ENCODE assay signal across 8 cellular contexts in genomic region chr19:6100284-6100915, GRCh38. TPM values are rescaled to one million over a fixed set of nuclear protein-coding genes. Genes with fewer than 3 reads are reported as not detected.
DNase-seq lines count a peak whose midpoint lies in the region; ATAC-seq and TF ChIP-seq lines count a peak whose summit lies in the region.

No MANE protein-coding gene starts in this region.

- CTCF ChIA-PET in MCF 10A (lab: Yijun Ruan, JAX) (no interaction called here), mammary epithelial cell (lab: Charles Lee; ENCODE audit: low non-redundant PET) (no interaction called here)
- CTCF ChIA-PET in activated naive CD4-positive, alpha-beta T cell treated with anti-CD3 and anti-CD28 coated beads, Interleukin-2, amount 10 ng/mL, durations not matched to agents 7 days and 5 days (lab: Charles Lee): interaction anchor here (1.2 kb wide), 1 partner anchor 26 kb away, joined by 4 read pairs; no protein-coding TSS in a partner anchor

- in situ Hi-C loops in mammary epithelial cell (cut with MboI; ENCODE audit: low sequenced_read_pairs in 2 of 2): no loop called here

- peaks cover 55% of the 10 kb centered on the region for H3K4me1 Mint-ChIP-seq in MCF 10A (ENCODE audit: insufficient read depth, unreplicated experiment)
- peaks cover 14% of the 10 kb centered on the region for H3K4me1 Mint-ChIP-seq in activated naive CD4-positive, alpha-beta T cell treated with anti-CD3 and anti-CD28 coated beads, Interleukin-2, amount 10 ng/mL, durations not matched to agents 7 days and 5 days

- no peak for ATAC-seq in GM21825 (IDR thresholded peaks at IDR 0.05; ENCODE audit: unreplicated experiment)
- no peak for ATAC-seq in HG02763 (IDR thresholded peaks at IDR 0.05; ENCODE audit: unreplicated experiment)

- peaks cover 13% of the 10 kb centered on the region for H3K79me1 ChIP-seq in mesenchymal stem cell (replicated peaks; ENCODE audit: low read length, poor library complexity, severe bottlenecking)

- H3K4me3 Mint-ChIP-seq in MCF 10A (ENCODE audit: unreplicated experiment): no peak overlapping the region
- H3K4me3 Mint-ChIP-seq in activated naive CD4-positive, alpha-beta T cell treated with anti-CD3 and anti-CD28 coated beads, Interleukin-2, amount 10 ng/mL, durations not matched to agents 7 days and 5 days: peak overlapping the region; percentile 60

- peaks cover 67% of the 10 kb centered on the region for H3K79me2 ChIP-seq in mammary epithelial cell (ENCODE audit: insufficient read depth, low read length)

- H3K4me1 ChIP-seq in mammary epithelial cell (ENCODE audit: insufficient read depth, low read length) (peaks cover 40% of the 10 kb centered on the region), mesenchymal stem cell (ENCODE audit: control insufficient read depth, insufficient read depth, low read depth, low read length) (peaks cover 4% of the 10 kb centered on the region)

- no peak overlapping the region for H3K9ac ChIP-seq in mammary epithelial cell (ENCODE audit: insufficient read depth, low read length)
- H3K9ac ChIP-seq in mesenchymal stem cell (ENCODE audit: low read length): no peak overlapping the region

- H3K36me3 Mint-ChIP-seq in MCF 10A (ENCODE audit: insufficient read depth, unreplicated experiment): peaks cover 5% of the 10 kb centered on the region
- H3K36me3 Mint-ChIP-seq in activated naive CD4-positive, alpha-beta T cell treated with anti-CD3 and anti-CD28 coated beads, Interleukin-2, amount 10 ng/mL, durations not matched to agents 7 days and 5 days: peaks cover 7% of the 10 kb centered on the region

- no peak overlapping the region for H3K4me2 ChIP-seq in mammary epithelial cell (ENCODE audit: insufficient read depth, low read depth, low read length)
- H3K4me2 ChIP-seq in mesenchymal stem cell (ENCODE audit: low read length, poor library complexity, severe bottlenecking): no peak overlapping the region

- H2BK120ac ChIP-seq in mesenchymal stem cell (ENCODE audit: low read depth, low read length): peak overlapping the region; percentile 49

- peak overlapping the region; percentile 97 for H4K8ac ChIP-seq in mesenchymal stem cell (ENCODE audit: low read length)

- H2AK5ac ChIP-seq in mesenchymal stem cell (ENCODE audit: low read length, severe bottlenecking): no peak overlapping the region

- peak overlapping the region; percentile 7 for H2BK15ac ChIP-seq in mesenchymal stem cell (ENCODE audit: low read depth, poor library complexity, severe bottlenecking)

- TF ChIP-seq CTCF in MCF 10A (IDR thresholded peaks at IDR 0.05; ENCODE audit: unreplicated experiment) (no peak), mammary epithelial cell (conservative IDR thresholded peaks at IDR 0.05 in 1 of 2, IDR thresholded peaks at IDR 0.05 in 1 of 2; ENCODE audit: extremely low read depth in 1 of 2, insufficient read depth in 1 of 2, low read depth in 1 of 2, low read length in 2 of 2) (no peak)

- H4K20me1 ChIP-seq in mammary epithelial cell (ENCODE audit: insufficient read depth, low read length): no peaks in the 10 kb centered on the region

- H3K23ac ChIP-seq in mesenchymal stem cell (ENCODE audit: low read length in 2 of 2): peak overlapping the region in 1 of 2 experiments; percentile 60

- H3K36me3 ChIP-seq in mammary epithelial cell (ENCODE audit: insufficient read depth, low read length) (no peaks in the 10 kb centered on the region), mesenchymal stem cell (ENCODE audit: control insufficient read depth in 1 of 2, insufficient read depth in 2 of 2, low read depth in 1 of 2, low read length in 2 of 2) (peaks cover 0 to 2% of the 10 kb centered on the region in 2 experiments)

- no peaks in the 10 kb centered on the region for H3K9me3 ChIP-seq in mammary epithelial cell (replicated peaks; ENCODE audit: insufficient read depth, low read length)
- no peaks in the 10 kb centered on the region for H3K9me3 ChIP-seq in mesenchymal stem cell (ENCODE audit: control insufficient read depth, low read length)

- peak overlapping the region; percentile 75 for H4K91ac ChIP-seq in mesenchymal stem cell (ENCODE audit: low read length)

- H2BK12ac ChIP-seq in mesenchymal stem cell (ENCODE audit: low read length in 2 of 2): peak overlapping the region in 1 of 2 experiments; percentile 66

- POLR2A ChIA-PET in MCF 10A (lab: Yijun Ruan, JAX): interaction anchor here (1.3 to 7.4 kb wide), 6 partner anchors 8 to 43 kb away, joined by 4 to 129 read pairs (median 29); no protein-coding TSS in a partner anchor

- H3K27me3 ChIP-seq in mammary epithelial cell (ENCODE audit: insufficient read depth, low read length) (no peaks in the 10 kb centered on the region), mesenchymal stem cell (ENCODE audit: control insufficient read depth in 1 of 2, insufficient read depth in 1 of 2, low read length in 2 of 2) (no peaks in the 10 kb centered on the region)

- intact Hi-C loops in MCF 10A (cut with micrococcal nuclease) (no loop called here), mammary epithelial cell (cut with micrococcal nuclease) (no loop called here)

- no peak overlapping the region for H3K14ac ChIP-seq in mesenchymal stem cell (ENCODE audit: low read length in 2 of 2)

- BruUV-seq in MCF 10A (replicated peaks; lab: Mats Ljungman, UMichigan): no TSS peak
- BruUV-seq in mammary epithelial cell (replicated peaks; lab: Mats Ljungman, UMichigan): no TSS peak

- H3K27ac ChIP-seq in mammary epithelial cell (ENCODE audit: insufficient read depth, low read depth, low read length): no peak overlapping the region
- H3K27ac ChIP-seq in mesenchymal stem cell (ENCODE audit: low read length, poor library complexity, severe bottlenecking): no peak overlapping the region

- no peaks in the 10 kb centered on the region for H3K27me3 Mint-ChIP-seq in MCF 10A (ENCODE audit: insufficient read depth, unreplicated experiment)
- H3K27me3 Mint-ChIP-seq in activated naive CD4-positive, alpha-beta T cell treated with anti-CD3 and anti-CD28 coated beads, Interleukin-2, amount 10 ng/mL, durations not matched to agents 7 days and 5 days: peaks cover 2% of the 10 kb centered on the region

- dilution Hi-C loops in mammary epithelial cell (cut with HindIII; ENCODE audit: low sequenced_read_pairs): no loop called here

- WGBS in mammary epithelial cell (ENCODE audit: low coverage, missing lambda C conversion rate): 83% methylated on average over 11 of the region's 16 CpGs
- WGBS in mesenchymal stem cell: 37% methylated on average over 16 of the region's 16 CpGs

- H3K4ac ChIP-seq in mesenchymal stem cell (ENCODE audit: low read depth in 1 of 2, low read length in 2 of 2): peak overlapping the region in 1 of 2 experiments; percentile 91

- no peaks in the 10 kb centered on the region for H3K9me3 Mint-ChIP-seq in MCF 10A (ENCODE audit: unreplicated experiment)
- H3K9me3 Mint-ChIP-seq in activated naive CD4-positive, alpha-beta T cell treated with anti-CD3 and anti-CD28 coated beads, Interleukin-2, amount 10 ng/mL, durations not matched to agents 7 days and 5 days: peaks cover 5% of the 10 kb centered on the region

- H3K27ac Mint-ChIP-seq in MCF 10A (ENCODE audit: low read depth, unreplicated experiment): peak overlapping the region; percentile 97
- peak overlapping the region; percentile 80 for H3K27ac Mint-ChIP-seq in activated naive CD4-positive, alpha-beta T cell treated with anti-CD3 and anti-CD28 coated beads, Interleukin-2, amount 10 ng/mL, durations not matched to agents 7 days and 5 days

- DNase-seq in MCF 10A (ENCODE audit: unreplicated experiment) (no peak), mammary epithelial cell (no peak), mesenchymal stem cell (peak; percentile 28), NCI-H345 treated with DMSO at 0.1 percent for 48 hours (lab: John Stamatoyannopoulos, UW; ENCODE audit: unreplicated experiment) (no peak), GOT3 (lab: John Stamatoyannopoulos, UW) (no peak)
- peak; percentile 59 for DNase-seq in activated naive CD4-positive, alpha-beta T cell treated with anti-CD3 and anti-CD28 coated beads, Interleukin-2, amount 10 ng/mL, durations not matched to agents 7 days and 5 days

- H3K18ac ChIP-seq in mesenchymal stem cell (ENCODE audit: low read depth in 1 of 2, low read length in 2 of 2): peak overlapping the region in 1 of 2 experiments; percentile 89

- no peak overlapping the region for H3K4me3 ChIP-seq in mammary epithelial cell (replicated peaks in 1 of 3; ENCODE audit: insufficient read depth in 1 of 3, low read depth in 2 of 3, low read length in 3 of 3)
- H3K4me3 ChIP-seq in mesenchymal stem cell (ENCODE audit: insufficient read depth in 1 of 2, low read depth in 1 of 2, low read length in 2 of 2): no peak overlapping the region

- H2AFZ ChIP-seq in mammary epithelial cell (ENCODE audit: low read depth, low read length) (no peak overlapping the region), mesenchymal stem cell (ENCODE audit: low read depth, low read length) (peak overlapping the region; percentile 33)

- H2BK5ac ChIP-seq in mesenchymal stem cell (ENCODE audit: low read depth, low read length, poor library complexity, severe bottlenecking): no peak overlapping the region

RNA-seq across cellular contexts. Expression of gene RFX2, which starts 9.9 kb away (rescaled TPM):
- 9.9 and 10.7 TPM in 2 replicates for total RNA-seq in MCF 10A (2022)
- total RNA-seq in mammary epithelial cell: 10 to 100 TPM in 1 of 2 donors, 1 to 10 TPM in 1; 6.5 to 15.6 TPM
- 8.2 TPM for polyA plus RNA-seq in mammary epithelial cell
- polyA minus RNA-seq in mammary epithelial cell: 48.1 TPM
- 3.2 TPM for polyA plus RNA-seq in mesenchymal stem cell (2013, experiment 1 of 2)
- polyA plus RNA-seq in mesenchymal stem cell (2013, experiment 2 of 2): 2.9 TPM

RNA-seq across cellular contexts. Expression of gene ACSBG2, which starts 35.1 kb away (rescaled TPM):
- total RNA-seq in MCF 10A (2022) (not detected in 2 replicates), mammary epithelial cell (not detected)
- not detected for polyA plus RNA-seq in mammary epithelial cell
- not detected for polyA minus RNA-seq in mammary epithelial cell
- polyA plus RNA-seq in mesenchymal stem cell (2013, experiment 1 of 2): not detected
- not detected for polyA plus RNA-seq in mesenchymal stem cell (2013, experiment 2 of 2)

Comparison
In these comparisons a context has a peak if more than half of its experiments do, and no peak if none do; other contexts are left out.
1. DNase-seq: peak in activated naive CD4-positive, alpha-beta T cell treated with anti-CD3 and anti-CD28 coated beads, Interleukin-2, amount 10 ng/mL, durations not matched to agents 7 days and 5 days (single experiment) and mesenchymal stem cell (single experiment); none in MCF 10A (single experiment), mammary epithelial cell (single experiment), NCI-H345 treated with DMSO at 0.1 percent for 48 hours (single experiment) and GOT3 (single experiment).